1 cellular context compared by ENCODE assay signal in the genomic region with DNA sequence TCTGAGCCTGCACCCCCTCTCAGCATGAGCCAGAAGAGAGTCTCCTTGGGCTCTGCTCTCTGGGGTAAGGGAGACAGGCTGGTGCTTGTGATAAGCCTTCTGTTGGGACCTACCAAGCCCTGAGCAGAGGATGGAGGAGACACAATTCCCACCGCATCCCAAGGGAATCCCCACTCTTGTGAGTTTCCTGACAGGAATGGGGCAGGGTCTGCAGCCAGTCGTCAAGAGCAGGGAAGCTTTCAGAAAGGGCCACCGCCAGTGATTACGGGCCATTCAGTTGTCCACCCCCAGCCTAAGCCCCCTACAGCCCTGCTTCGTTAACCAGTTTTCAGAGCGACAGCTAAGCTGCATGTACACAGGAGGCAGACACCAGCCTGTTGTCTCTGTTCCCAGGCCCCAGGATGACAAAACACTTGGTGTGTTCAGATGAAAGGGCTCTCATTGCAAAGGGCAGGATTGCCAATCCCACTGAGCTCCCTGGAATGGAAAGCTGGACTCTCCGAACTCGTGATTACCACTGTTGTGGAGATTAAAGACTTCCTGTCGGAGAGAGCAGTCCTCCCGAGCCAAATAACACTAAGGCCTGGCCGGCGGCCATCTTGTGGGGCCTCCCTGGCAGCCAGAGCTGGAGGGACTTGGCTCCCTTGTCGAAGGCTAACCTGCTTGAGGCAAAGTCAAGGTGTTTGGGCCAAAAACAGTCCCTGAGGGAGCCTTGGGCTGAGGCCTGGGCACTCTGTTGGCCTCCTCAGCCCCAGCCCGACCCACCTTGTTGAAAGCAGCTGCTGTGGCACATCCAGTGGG.
TF ChIP-seq lines count a peak whose summit lies in the region.

No MANE protein-coding gene starts in this region.

TF ChIP-seq in GM12878, 131 proteins besides CTCF, POLR2A, EP300 and RAD21:
- TF ChIP-seq YY1 (IDR thresholded peaks at IDR 0.05; ENCODE audit: low read depth, low read length) (peak; percentile 52; the same call in 1 of the 2 replicates), MYB (IDR thresholded peaks at IDR 0.05; ENCODE audit: borderline replicate concordance, low read depth, low read length) (no peak)
